Comparison of ENCODE assay signal across 8 cellular contexts in the genomic region with DNA sequence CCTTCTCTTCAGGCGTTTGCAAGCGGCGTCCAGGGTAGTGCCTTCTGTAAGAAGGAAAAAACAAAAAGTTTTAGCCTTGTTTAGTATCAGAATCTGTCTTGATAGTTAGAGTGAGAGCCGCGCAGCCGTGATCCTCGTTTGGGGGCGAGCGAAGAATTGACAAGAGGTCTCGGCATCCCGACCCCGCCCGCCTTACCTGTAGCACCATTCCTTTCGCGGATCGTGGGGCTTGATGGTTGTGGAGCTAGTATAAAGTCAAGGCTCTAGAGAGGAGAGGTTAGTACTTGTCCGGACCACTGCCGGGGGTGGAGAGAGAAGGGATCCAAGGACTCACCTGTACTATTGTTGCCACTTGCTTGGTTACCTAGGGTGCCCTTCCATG. TPM values are rescaled to one million over a fixed set of nuclear protein-coding genes. Genes with fewer than 3 reads are reported as not detected.
DNase-seq lines count a peak whose midpoint lies in the region; ATAC-seq lines count a peak whose summit lies in the region.

No MANE protein-coding gene starts in this region.

- H3K9ac ChIP-seq in duodenal mucosa (ENCODE audit: low read depth in 1 of 2, low read length in 2 of 2) (peak overlapping the region; percentile 80 to 81), subcutaneous abdominal adipose tissue (ENCODE audit: low read length in 5 of 5) (peak overlapping the region; percentile 76 to 96 (median 83))

- DNase-seq in NCI-H2081 (lab: John Stamatoyannopoulos, UW), result peak; percentile 28 to 45
- DNase-seq in NCI-H2081 treated with DMSO at 0.1 percent for 48 hours (lab: John Stamatoyannopoulos, UW), result no peak
- DNase-seq in T1000 (lab: John Stamatoyannopoulos, UW), result peak; percentile 85
- DNase-seq in NCI-H1436 treated with DMSO at 0.1 percent for 48 hours (lab: John Stamatoyannopoulos, UW), result no peak

- H3K4me1 ChIP-seq in duodenal mucosa (ENCODE audit: control insufficient read depth in 1 of 2, insufficient read depth in 2 of 2, low read length in 2 of 2), result peaks cover 27 to 34% of the 10 kb centered on the region in 2 donors
- H3K4me1 ChIP-seq in mononuclear cell (ENCODE audit: insufficient read depth, low read length), result peaks cover 12% of the 10 kb centered on the region
- peaks cover 5 to 19% (median 17%) of the 10 kb centered on the region in 5 donors for H3K4me1 ChIP-seq in subcutaneous abdominal adipose tissue (ENCODE audit: control insufficient read depth in 5 of 5, insufficient read depth in 5 of 5, low read length in 5 of 5)

- H3K36me3 ChIP-seq in duodenal mucosa (ENCODE audit: control insufficient read depth in 1 of 2, insufficient read depth in 2 of 2, low read length in 2 of 2) (no peaks in the 10 kb centered on the region), subcutaneous abdominal adipose tissue (ENCODE audit: control insufficient read depth in 5 of 5, insufficient read depth in 5 of 5, low read length in 5 of 5) (peaks cover 0 to 8% (median 3%) of the 10 kb centered on the region in 5 donors)

- peak overlapping the region; percentile 92 to 97 for H3K4me3 ChIP-seq in duodenal mucosa (ENCODE audit: low read depth in 1 of 2, low read length in 2 of 2)
- H3K4me3 ChIP-seq in mononuclear cell (ENCODE audit: low read length), result peak overlapping the region; percentile 86
- peak overlapping the region; percentile 84 to 99 (median 97) for H3K4me3 ChIP-seq in subcutaneous abdominal adipose tissue (ENCODE audit: low read depth in 1 of 5, low read length in 5 of 5)

- ATAC-seq in HG03342 (IDR thresholded peaks at IDR 0.05; ENCODE audit: unreplicated experiment), result peak; percentile 2

- H3K9me3 ChIP-seq in duodenal mucosa (ENCODE audit: control insufficient read depth in 1 of 2, low read length in 2 of 2) (no peaks in the 10 kb centered on the region), mononuclear cell (ENCODE audit: low read depth, low read length) (no peaks in the 10 kb centered on the region), subcutaneous abdominal adipose tissue (ENCODE audit: control insufficient read depth in 5 of 5, low read length in 5 of 5) (no peaks in the 10 kb centered on the region)

- H3K27ac ChIP-seq in duodenal mucosa (ENCODE audit: low read depth, low read length) (no peak overlapping the region), subcutaneous abdominal adipose tissue (ENCODE audit: low read depth, low read length) (peak overlapping the region; percentile 84)

- H3K27me3 ChIP-seq in duodenal mucosa (ENCODE audit: control insufficient read depth in 1 of 2, insufficient read depth in 2 of 2, low read length in 2 of 2), result no peaks in the 10 kb centered on the region
- no peaks in the 10 kb centered on the region for H3K27me3 ChIP-seq in mononuclear cell (ENCODE audit: insufficient read depth, low read length)
- H3K27me3 ChIP-seq in subcutaneous abdominal adipose tissue (ENCODE audit: control insufficient read depth in 5 of 5, insufficient read depth in 4 of 5, low read length in 5 of 5), result peaks cover 0 to 4% (median 0%) of the 10 kb centered on the region in 5 donors

RNA-seq across cellular contexts. Expression of a gene that starts 0.5 kb away (rescaled TPM):
- 9.2 TPM for total RNA-seq in mononuclear cell

RNA-seq across cellular contexts. Expression of a gene that starts 0.7 kb away (rescaled TPM):
- 11.3 TPM for total RNA-seq in mononuclear cell

Comparison
In these comparisons a context has a peak if more than half of its experiments do, and no peak if none do; other contexts are left out.
1. DNase-seq: peak in NCI-H2081 (2 of 2) and T1000 (single experiment); none in NCI-H2081 treated with DMSO at 0.1 percent for 48 hours (single experiment) and NCI-H1436 treated with DMSO at 0.1 percent for 48 hours (single experiment).
2. Peak in every context shown above with its lines, with median percentiles within 50 percentile points of each other: H3K4me3 ChIP-seq.